Comparison of ENCODE assay signal across 8 cellular contexts in the genomic region with DNA sequence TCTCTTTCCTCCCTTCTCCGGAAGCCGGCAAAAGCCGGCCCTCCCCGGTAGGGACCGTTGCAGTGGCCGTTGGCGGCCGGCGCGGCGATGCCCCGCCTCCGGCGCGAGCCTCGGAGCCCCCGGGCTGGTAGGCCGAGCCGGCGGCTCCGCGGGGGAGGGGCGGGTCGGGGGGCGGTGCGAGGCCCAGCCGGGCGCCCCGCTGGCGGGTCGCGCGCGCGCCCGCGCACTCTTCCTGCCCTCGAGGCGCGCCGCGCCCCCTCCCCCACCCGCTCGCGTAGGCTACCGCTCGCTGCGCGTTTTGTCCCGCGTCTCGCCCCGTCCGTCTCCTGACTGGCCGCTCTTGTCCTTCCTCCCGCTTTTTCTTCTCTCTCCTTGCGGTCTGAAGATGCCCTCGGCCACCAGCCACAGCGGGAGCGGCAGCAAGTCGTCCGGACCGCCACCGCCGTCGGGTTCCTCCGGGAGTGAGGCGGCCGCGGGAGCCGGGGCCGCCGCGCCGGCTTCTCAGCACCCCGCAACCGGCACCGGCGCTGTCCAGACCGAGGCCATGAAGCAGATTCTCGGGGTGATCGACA. TPM values are rescaled to one million over a fixed set of nuclear protein-coding genes. Genes with fewer than 3 reads are reported as not detected.
DNase-seq lines count a peak whose midpoint lies in the region; ATAC-seq and TF ChIP-seq lines count a peak whose summit lies in the region.

No MANE protein-coding gene starts in this region.

- H3K4me3 ChIP-seq in GM12865 (ENCODE audit: low read depth, low read length) (peak overlapping the region; percentile 83), psoas muscle (peak overlapping the region; percentile 92), urinary bladder (ENCODE audit: low read depth, low read length) (peak overlapping the region; percentile 97)

- no peaks in the 10 kb centered on the region for H3K27me3 ChIP-seq in psoas muscle (ENCODE audit: insufficient read depth in 3 of 3, low read length in 2 of 3)

- ATAC-seq in HG02610 (IDR thresholded peaks at IDR 0.05; ENCODE audit: unreplicated experiment) (peak; percentile 57), left ventricle myocardium superior (peak; percentile 88), psoas muscle (peak; percentile 80 to 87 (median 84))

- peak overlapping the region; percentile 95 for H3K27ac ChIP-seq in psoas muscle
- peak overlapping the region; percentile 99 for H3K27ac ChIP-seq in urinary bladder (ENCODE audit: low read depth)

- peak; percentile 94 for DNase-seq in GM12865 (ENCODE audit: low read depth)
- DNase-seq in NCI-H1105 (lab: John Stamatoyannopoulos, UW): peak; percentile 87
- peak; percentile 79 to 90 (median 83) for DNase-seq in T-helper 1 cell
- DNase-seq in amniotic stem cell (lab: John Stamatoyannopoulos, UW): peak; percentile 61
- peak; percentile 98 for DNase-seq in left ventricle myocardium superior
- DNase-seq in psoas muscle: peak; percentile 94 to 96

- H3K36me3 ChIP-seq in psoas muscle (ENCODE audit: insufficient read depth in 1 of 2, low read depth in 1 of 2): peaks cover 3 to 15% of the 10 kb centered on the region in 2 donors
- no peaks in the 10 kb centered on the region for H3K36me3 ChIP-seq in urinary bladder (ENCODE audit: insufficient read depth)

- TF ChIP-seq CTCF in GM12865 (IDR thresholded peaks at IDR 0.05; ENCODE audit: insufficient read depth, low read depth, low read length, missing control alignments) (no peak), psoas muscle (IDR thresholded peaks at IDR 0.05) (no peak)

- peaks cover 46% of the 10 kb centered on the region for H3K4me1 ChIP-seq in psoas muscle
- no peaks in the 10 kb centered on the region for H3K4me1 ChIP-seq in urinary bladder (ENCODE audit: insufficient read depth)

- intact Hi-C loops in left ventricle myocardium superior (cut with micrococcal nuclease): no loop called here
- intact Hi-C loops in psoas muscle (cut with DNase I): loop anchor here (5.0 to 10.0 kb wide), 3 partner anchors 53 to 890 kb away; a partner anchor contains a TSS

- no peaks in the 10 kb centered on the region for H3K9me3 ChIP-seq in psoas muscle

- WGBS in psoas muscle, 3 donors: 0 to 1% (median 1%) methylated on average over 47 to 82 of the region's 82 CpGs
- under 1% methylated on average over 80 of the region's 82 CpGs for WGBS in urinary bladder

RNA-seq across cellular contexts. Expression of a gene that starts 0.6 kb away (rescaled TPM):
- total RNA-seq in left ventricle myocardium superior: 116 TPM
- total RNA-seq in psoas muscle: 100 to 1,000 TPM in 3 of 4 donors, 10 to 100 TPM in 1; 70.3 to 122 (median 109) TPM
- 10 to 100 TPM; 31.4 to 57.8 (median 54.9) TPM for polyA plus RNA-seq in psoas muscle
- 288 TPM for total RNA-seq in urinary bladder
- 71.4 TPM for polyA plus RNA-seq in urinary bladder

RNA-seq across cellular contexts. Expression of a gene that starts 53.3 kb away (rescaled TPM):
- total RNA-seq in left ventricle myocardium superior: 19.2 TPM
- total RNA-seq in psoas muscle: 10 to 100 TPM; 26.7 to 51.5 (median 37.0) TPM
- 10 to 100 TPM; 21.0 to 33.9 (median 28.3) TPM for polyA plus RNA-seq in psoas muscle
- 15.9 TPM for total RNA-seq in urinary bladder
- 26.1 TPM for polyA plus RNA-seq in urinary bladder

Comparison
In these comparisons a context has a peak if more than half of its experiments do, and no peak if none do; other contexts are left out.
1. Peak in every context shown above with its lines: DNase-seq, ATAC-seq, H3K4me3 ChIP-seq and H3K27ac ChIP-seq.